ENCODE assay signal across 1 cellular context in genomic region chr6:605895-606294, GRCh38. TPM values are rescaled to one million over a fixed set of nuclear protein-coding genes. Genes with fewer than 3 reads are reported as not detected.
"Had no signal": no experiment of that assay in that cellular context is flagged by ENCODE, and none has a peak within 500 bp of the region (broad histone marks: within the 10 kb centered on the region; RNA-seq: fewer than 3 reads in every experiment).

No MANE protein-coding gene starts in this region.

RNA-seq across cellular contexts. Expression of gene HUS1B, which starts 51.0 kb away (rescaled TPM):
- polyA plus RNA-seq: right cardiac atrium had no signal
